In the genomic region with DNA sequence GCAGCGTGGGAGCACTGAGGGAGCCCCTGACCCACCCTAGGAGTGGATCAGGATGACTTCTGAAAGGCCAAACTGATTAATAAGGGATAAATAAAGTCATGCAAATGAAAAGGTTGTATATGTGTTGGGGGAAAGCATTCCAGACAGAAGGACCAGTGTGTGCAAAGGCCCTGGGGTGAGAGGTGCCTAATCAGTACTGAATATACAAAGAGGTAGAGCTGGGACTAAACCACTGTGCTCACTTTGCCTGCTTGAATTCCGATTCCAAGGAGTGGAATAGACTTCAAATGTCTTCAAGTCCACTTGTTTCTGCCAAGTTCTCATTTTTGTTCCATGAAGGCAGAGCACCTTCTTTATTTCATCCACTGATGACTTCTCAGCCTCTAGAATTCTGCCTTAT, we compare ENCODE assay signal across 33 cellular contexts. TPM values are rescaled to one million over a fixed set of nuclear protein-coding genes. Genes with fewer than 3 reads are reported as not detected.
"Had no signal": no experiment of that assay in that cellular context is flagged by ENCODE, and none has a peak within 500 bp of the region (broad histone marks: within the 10 kb centered on the region; RNA-seq: fewer than 3 reads in every experiment).

No MANE protein-coding gene starts in this region.

- H3K27me3 ChIP-seq: adrenal gland, body of pancreas, gastrocnemius medialis, neural progenitor cell, testis, transverse colon had no signal

- FAIRE-seq: keratinocyte, urothelium cell line had no signal

- H3K9me3 Mint-ChIP-seq: activated CD4-positive, alpha-beta memory T cell treated with anti-CD3 and anti-CD28 coated beads, Interleukin-2, amount 10 ng/mL, durations not matched to agents 7 days and 5 days; activated CD4-positive, alpha-beta T cell treated with anti-CD3 and anti-CD28 coated beads, Interleukin-2, amount 10 ng/mL, durations not matched to agents 7 days and 5 days; activated naive CD4-positive, alpha-beta T cell treated with anti-CD3 and anti-CD28 coated beads, Interleukin-2, amount 50 U/mL, for 24 hours; activated T-cell treated with anti-CD3 and anti-CD28 coated beads, Interleukin-2, amount 50 U/mL, for 72 hours; natural killer cell had no signal

- H3K4me2 ChIP-seq: neural progenitor cell, smooth muscle cell had no signal

- H3K9ac ChIP-seq: neural progenitor cell, parathyroid adenoma had no signal

- H3K4me3 Mint-ChIP-seq: activated CD4-positive, alpha-beta memory T cell treated with anti-CD3 and anti-CD28 coated beads, Interleukin-2, amount 10 ng/mL, durations not matched to agents 7 days and 5 days; activated CD4-positive, alpha-beta T cell treated with anti-CD3 and anti-CD28 coated beads, Interleukin-2, amount 10 ng/mL, durations not matched to agents 7 days and 5 days; activated naive CD4-positive, alpha-beta T cell treated with anti-CD3 and anti-CD28 coated beads, Interleukin-2, amount 50 U/mL, for 24 hours; activated T-cell treated with anti-CD3 and anti-CD28 coated beads, Interleukin-2, amount 50 U/mL, for 72 hours; mesothelial cell of epicardium; natural killer cell; neural progenitor cell had no signal

- H3K27me3 Mint-ChIP-seq: activated CD4-positive, alpha-beta memory T cell treated with anti-CD3 and anti-CD28 coated beads, Interleukin-2, amount 10 ng/mL, durations not matched to agents 7 days and 5 days; activated CD4-positive, alpha-beta T cell treated with anti-CD3 and anti-CD28 coated beads, Interleukin-2, amount 10 ng/mL, durations not matched to agents 7 days and 5 days; activated naive CD4-positive, alpha-beta T cell treated with anti-CD3 and anti-CD28 coated beads, Interleukin-2, amount 50 U/mL, for 24 hours had no signal

- H3K36me3 ChIP-seq: adrenal gland, gastrocnemius medialis, neural progenitor cell, transverse colon had no signal

- H3K27ac Mint-ChIP-seq: activated CD4-positive, alpha-beta memory T cell treated with anti-CD3 and anti-CD28 coated beads, Interleukin-2, amount 10 ng/mL, durations not matched to agents 7 days and 5 days; activated CD4-positive, alpha-beta T cell treated with anti-CD3 and anti-CD28 coated beads, Interleukin-2, amount 10 ng/mL, durations not matched to agents 7 days and 5 days; activated T-cell treated with anti-CD3 and anti-CD28 coated beads, Interleukin-2, amount 50 U/mL, for 72 hours; mesothelial cell of epicardium had no signal

- H3K36me3 Mint-ChIP-seq: mesothelial cell of epicardium, natural killer cell, neural progenitor cell had no signal

- ATAC-seq: activated T-cell treated with anti-CD3 and anti-CD28 coated beads, Interleukin-2, amount 50 U/mL, for 72 hours; body of pancreas; gastrocnemius medialis; left cardiac atrium; left ventricle myocardium superior; natural killer cell; psoas muscle; stimulated activated naive CD8-positive, alpha-beta T cell treated with anti-CD3 and anti-CD28 coated beads, Interleukin-15, Interleukin-2, amounts not matched to agents 100 U/mL and 50 U/mL, for 24 hours had no signal

- H3K9me3 ChIP-seq: adrenal gland, body of pancreas, gastrocnemius medialis, psoas muscle, testis, transverse colon had no signal

- H3K4me1 Mint-ChIP-seq: activated CD4-positive, alpha-beta memory T cell treated with anti-CD3 and anti-CD28 coated beads, Interleukin-2, amount 10 ng/mL, durations not matched to agents 7 days and 5 days; activated CD4-positive, alpha-beta T cell treated with anti-CD3 and anti-CD28 coated beads, Interleukin-2, amount 10 ng/mL, durations not matched to agents 7 days and 5 days; activated naive CD4-positive, alpha-beta T cell treated with anti-CD3 and anti-CD28 coated beads, Interleukin-2, amount 50 U/mL, for 24 hours; mesothelial cell of epicardium; neural progenitor cell had no signal

- H3K4me1 ChIP-seq: adrenal gland, body of pancreas, gastrocnemius medialis, neural progenitor cell, psoas muscle, testis, transverse colon had no signal

- H3K79me2 ChIP-seq: parathyroid adenoma had no signal

- H3K4me3 ChIP-seq: adrenal gland, body of pancreas, coronary artery, dorsolateral prefrontal cortex, gastrocnemius medialis, neural progenitor cell, psoas muscle, smooth muscle cell, testis, transverse colon had no signal

- H3K27ac ChIP-seq: adrenal gland, body of pancreas, coronary artery, dorsolateral prefrontal cortex, gastrocnemius medialis, neural progenitor cell, parathyroid adenoma, psoas muscle, testis, transverse colon had no signal

- H2AFZ ChIP-seq: neural progenitor cell, parathyroid adenoma had no signal

- DNase-seq: activated CD4-positive, alpha-beta memory T cell treated with anti-CD3 and anti-CD28 coated beads, Interleukin-2, amount 10 ng/mL, durations not matched to agents 7 days and 5 days; activated CD4-positive, alpha-beta T cell treated with anti-CD3 and anti-CD28 coated beads, Interleukin-2, amount 10 ng/mL, durations not matched to agents 7 days and 5 days; activated CD4-positive, CD25-positive, alpha-beta regulatory T cell treated with anti-CD3 and anti-CD28 coated beads, Interleukin-2, amount 50 U/mL, for 72 hours; activated gamma-delta T cell; activated T-cell treated with anti-CD3 and anti-CD28 coated beads, Interleukin-2, amount 50 U/mL, for 72 hours; adrenal gland; aorta; body of pancreas; cerebellar nuclear complex; dorsolateral prefrontal cortex; effector memory CD4-positive, alpha-beta T cell; erythroblast; gastrocnemius medialis; glutamatergic neuron; left cardiac atrium; left ventricle myocardium superior; natural killer cell; occipital lobe; psoas muscle; stimulated activated CD4-positive, alpha-beta T cell treated with anti-CD3 and anti-CD28 coated beads, Interleukin-15, amount 100 ng/mL, for 24 hours; stimulated activated CD4-positive, alpha-beta T cell treated with anti-CD3 and anti-CD28 coated beads, Interleukin-2, amount 100 ng/mL, for 24 hours; stimulated activated naive CD8-positive, alpha-beta T cell treated with anti-CD3 and anti-CD28 coated beads, Interleukin-15, Interleukin-2, amounts not matched to agents 100 U/mL and 50 U/mL, for 24 hours; testis; transverse colon had no signal

RNA-seq across cellular contexts. Expression of a gene that starts 32.6 kb away (rescaled TPM):
- total RNA-seq: lung microvascular endothelial cell, mesothelial cell of epicardium, occipital lobe, smooth muscle cell had no signal
- polyA plus RNA-seq: keratinocyte, smooth muscle cell had no signal
